In the genomic region with DNA sequence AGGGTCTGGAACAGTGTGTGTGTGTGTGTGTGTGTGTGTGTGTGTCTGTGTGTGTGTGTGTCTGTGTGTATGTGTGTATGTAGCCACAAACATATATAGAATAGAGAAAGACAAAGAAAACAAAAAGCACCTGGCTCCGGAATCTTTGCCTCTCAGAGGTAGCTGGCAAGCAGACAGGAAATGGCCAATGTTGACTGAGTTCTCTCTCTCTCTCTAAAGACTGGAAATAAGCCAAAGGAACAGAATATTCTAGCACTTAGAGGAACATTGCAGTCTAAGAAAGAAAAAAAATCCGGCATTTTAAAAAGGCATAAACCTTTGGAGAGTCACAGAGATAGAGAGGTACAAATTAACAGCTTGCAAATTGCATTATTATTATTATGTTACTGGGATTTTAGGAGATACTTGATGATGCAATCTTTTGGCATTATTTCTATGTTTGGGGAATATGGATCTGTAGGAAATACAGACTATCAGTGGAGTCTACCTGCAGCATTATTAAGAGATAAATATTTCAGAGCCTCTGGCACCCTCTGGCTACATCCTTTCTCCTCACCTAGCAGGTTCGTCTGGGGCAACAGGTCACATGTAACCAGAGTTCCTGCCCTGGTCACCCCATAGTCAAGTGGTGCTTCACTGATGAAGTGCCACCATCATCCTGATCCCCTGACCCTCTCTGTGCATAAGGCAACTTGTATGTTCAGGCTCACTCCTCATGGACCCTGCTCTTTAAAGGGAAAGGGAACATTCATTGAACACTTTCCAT, we compare ENCODE assay signal across 13 cellular contexts.
A peak's percentile ranks its signal among the peaks of the same experiment; 100 is the strongest.
DNase-seq lines count a peak whose midpoint lies in the region; ATAC-seq and TF ChIP-seq lines count a peak whose summit lies in the region.
"Had no signal": no experiment of that assay in that cellular context is flagged by ENCODE, and none has a peak within 500 bp of the region (broad histone marks: within the 10 kb centered on the region; RNA-seq: fewer than 3 reads in every experiment).

No MANE protein-coding gene starts in this region.

- H2AK5ac ChIP-seq in mesenchymal stem cell (ENCODE audit: low read length, severe bottlenecking): no peak overlapping the region

- DNase-seq in GM12865 (ENCODE audit: low read depth) (peak; percentile 17), NCI-H2029 (lab: John Stamatoyannopoulos, UW) (peak; percentile 91), midbrain (lab: John Stamatoyannopoulos, UW) (peak; percentile 7), mesenchymal stem cell (no peak)
- DNase-seq in effector CD8-positive, alpha-beta T cell (lab: John Stamatoyannopoulos, UW): no peak
- DNase-seq in stimulated activated naive CD4-positive, alpha-beta T cell treated with Interleukin-2 at 50 U/mL for 16 hours (lab: John Stamatoyannopoulos, UW): no peak
- DNase-seq: activated CD8-positive, alpha-beta memory T cell treated with anti-CD3 and anti-CD28 coated beads, Interleukin-2, amount 10 ng/mL, durations not matched to agents 7 days and 5 days; HCEC 1CT; OCI-M1; T1000 had no signal

- peaks cover 3% of the 10 kb centered on the region for H3K9me3 ChIP-seq in mesenchymal stem cell (ENCODE audit: control insufficient read depth, low read length)
- H3K9me3 ChIP-seq: BLaER1 had no signal

- no peak overlapping the region for H3K4me2 ChIP-seq in mesenchymal stem cell (ENCODE audit: low read length, poor library complexity, severe bottlenecking)
- H3K4me2 ChIP-seq: BLaER1 had no signal

- H2BK120ac ChIP-seq in mesenchymal stem cell (ENCODE audit: low read depth, low read length): no peak overlapping the region

- H3K23ac ChIP-seq in mesenchymal stem cell (ENCODE audit: low read length in 2 of 2): no peak overlapping the region

- H3K4me3 ChIP-seq in GM12865 (ENCODE audit: low read depth, low read length): no peak overlapping the region
- H3K4me3 ChIP-seq in mesenchymal stem cell (ENCODE audit: insufficient read depth in 1 of 2, low read depth in 1 of 2, low read length in 2 of 2): no peak overlapping the region
- H3K4me3 ChIP-seq: BLaER1 had no signal

- no peak overlapping the region for H2BK12ac ChIP-seq in mesenchymal stem cell (ENCODE audit: low read length in 2 of 2)

- H3K79me1 ChIP-seq in mesenchymal stem cell (replicated peaks; ENCODE audit: low read length, poor library complexity, severe bottlenecking): no peaks in the 10 kb centered on the region

- no peak overlapping the region for H3K18ac ChIP-seq in mesenchymal stem cell (ENCODE audit: low read depth in 1 of 2, low read length in 2 of 2)

- no peak overlapping the region for H2BK5ac ChIP-seq in mesenchymal stem cell (ENCODE audit: low read depth, low read length, poor library complexity, severe bottlenecking)

- H4K91ac ChIP-seq in mesenchymal stem cell (ENCODE audit: low read length): no peak overlapping the region

- no peaks in the 10 kb centered on the region for H3K27me3 ChIP-seq in mesenchymal stem cell (ENCODE audit: control insufficient read depth in 1 of 2, insufficient read depth in 1 of 2, low read length in 2 of 2)
- H3K27me3 ChIP-seq: BLaER1 had no signal

- no peak overlapping the region for H2AFZ ChIP-seq in mesenchymal stem cell (ENCODE audit: low read depth, low read length)

- no peaks in the 10 kb centered on the region for H3K4me1 ChIP-seq in mesenchymal stem cell (ENCODE audit: control insufficient read depth, insufficient read depth, low read depth, low read length)
- H3K4me1 ChIP-seq: BLaER1 had no signal

- H4K8ac ChIP-seq in mesenchymal stem cell (ENCODE audit: low read length): no peak overlapping the region

- no peak overlapping the region for H3K4ac ChIP-seq in mesenchymal stem cell (ENCODE audit: low read depth in 1 of 2, low read length in 2 of 2)

- TF ChIP-seq CTCF in GM12865 (IDR thresholded peaks at IDR 0.05; ENCODE audit: insufficient read depth, low read depth, low read length, missing control alignments): no peak
- TF ChIP-seq CTCF in VCaP (conservative IDR thresholded peaks at IDR 0.05): no peak; the same call in 1 of the 2 replicates

- WGBS in mesenchymal stem cell: 68% methylated on average over 3 of the region's 3 CpGs

- H3K9ac ChIP-seq in mesenchymal stem cell (ENCODE audit: low read length): no peak overlapping the region
- H3K9ac ChIP-seq: BLaER1 had no signal

- no peak for ATAC-seq in GM19463 (IDR thresholded peaks at IDR 0.05; ENCODE audit: unreplicated experiment)
- ATAC-seq: activated CD8-positive, alpha-beta memory T cell treated with anti-CD3 and anti-CD28 coated beads, Interleukin-2, amount 10 ng/mL, durations not matched to agents 7 days and 5 days had no signal

- H3K36me3 ChIP-seq in mesenchymal stem cell (ENCODE audit: control insufficient read depth in 1 of 2, insufficient read depth in 2 of 2, low read depth in 1 of 2, low read length in 2 of 2): no peaks in the 10 kb centered on the region
- H3K36me3 ChIP-seq: BLaER1 had no signal

- H3K27ac ChIP-seq in VCaP (peak overlapping the region; percentile 90), mesenchymal stem cell (ENCODE audit: low read length, poor library complexity, severe bottlenecking) (no peak overlapping the region)
- H3K27ac ChIP-seq: BLaER1 had no signal

- no peak overlapping the region for H3K14ac ChIP-seq in mesenchymal stem cell (ENCODE audit: low read length in 2 of 2)

- no peak overlapping the region for H2BK15ac ChIP-seq in mesenchymal stem cell (ENCODE audit: low read depth, poor library complexity, severe bottlenecking)

Comparison
In these comparisons a context has a peak if more than half of its experiments do, and no peak if none do; other contexts are left out.
1. DNase-seq: peak in GM12865 (single experiment), NCI-H2029 (single experiment) and midbrain (single experiment); none in effector CD8-positive, alpha-beta T cell (single experiment), stimulated activated naive CD4-positive, alpha-beta T cell treated with Interleukin-2 at 50 U/mL for 16 hours (single experiment) and mesenchymal stem cell (single experiment).